8 cellular contexts compared by ENCODE assay signal in genomic region chr14:63759454-63759853, GRCh38. TPM values are rescaled to one million over a fixed set of nuclear protein-coding genes. Genes with fewer than 3 reads are reported as not detected.
DNase-seq lines count a peak whose midpoint lies in the region; ATAC-seq and FAIRE-seq lines count a peak whose summit lies in the region.

No MANE protein-coding gene starts in this region.

- DNase-seq in AG20443 (ENCODE audit: low spot score) = peak; percentile 45
- no peak for DNase-seq in GM19239 (ENCODE audit: insufficient read length, low spot score)
- no peak for DNase-seq in MG63
- DNase-seq in ecto neural progenitor cell (ENCODE audit: low spot score) = no peak
- no peak for DNase-seq in NCI-H345 (lab: John Stamatoyannopoulos, UW)
- DNase-seq in NCI-H446 treated with DMSO at 0.1 percent for 48 hours (lab: John Stamatoyannopoulos, UW) = no peak

- peak; percentile 83 for ATAC-seq in HG03469 (IDR thresholded peaks at IDR 0.05; ENCODE audit: unreplicated experiment)
- ATAC-seq in esophagus mucosa = peak; percentile 53

- no peaks in the 10 kb centered on the region for H3K9me3 ChIP-seq in MG63

- FAIRE-seq in GM19239 (lab: Jason Lieb, UNC) = peak; percentile 93

- no peak overlapping the region for H3K4me3 ChIP-seq in MG63

- no peaks in the 10 kb centered on the region for H3K36me3 ChIP-seq in MG63

- no peaks in the 10 kb centered on the region for H3K27me3 ChIP-seq in MG63

RNA-seq across cellular contexts. Expression of gene SGPP1, which starts 31.6 kb away (rescaled TPM):
- 6.2 TPM for total RNA-seq in esophagus mucosa
- total RNA-seq in MG63 (2014; rRNA removed; shearing (Covaris generic); ENCODE audit: low replicate concordance) = 17.1 and 18.0 TPM in 2 replicates
